In the genomic region with DNA sequence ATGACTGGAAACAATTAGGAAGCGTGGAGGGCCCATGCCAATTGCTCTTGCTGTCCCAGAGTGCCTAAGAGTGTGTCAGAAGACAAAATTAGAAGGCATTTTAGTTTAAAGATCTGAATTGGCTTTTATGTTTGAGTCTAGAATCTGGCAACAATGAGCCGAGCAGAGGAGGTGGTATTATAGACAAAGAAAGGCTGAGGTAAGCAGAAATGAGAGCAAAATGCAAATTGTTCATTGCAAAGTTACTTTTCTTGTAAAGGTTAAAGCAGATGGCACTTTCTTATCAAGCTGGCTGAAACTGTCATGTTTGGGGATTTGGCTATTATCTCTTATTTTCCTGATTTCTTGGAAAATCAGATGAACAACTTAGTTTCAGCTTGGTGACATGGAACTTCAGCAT, we compare ENCODE assay signal across 22 cellular contexts. TPM values are rescaled to one million over a fixed set of nuclear protein-coding genes. Genes with fewer than 3 reads are reported as not detected.
"Had no signal": no experiment of that assay in that cellular context is flagged by ENCODE, and none has a peak within 500 bp of the region (broad histone marks: within the 10 kb centered on the region; RNA-seq: fewer than 3 reads in every experiment).

No MANE protein-coding gene starts in this region.

- H3K36me3 Mint-ChIP-seq: activated naive CD4-positive, alpha-beta T cell treated with anti-CD3 and anti-CD28 coated beads, Interleukin-2, amount 50 U/mL, for 72 hours; immature natural killer cell; naive thymus-derived CD8-positive, alpha-beta T cell had no signal

- H3K36me3 ChIP-seq: brain microvascular endothelial cell, left ventricle myocardium inferior, tibial artery had no signal

- H3K9me3 Mint-ChIP-seq: activated CD4-positive, alpha-beta memory T cell treated with anti-CD3 and anti-CD28 coated beads, Interleukin-2, amount 10 ng/mL, durations not matched to agents 7 days and 5 days; activated naive CD4-positive, alpha-beta T cell treated with anti-CD3 and anti-CD28 coated beads, Interleukin-2, amount 50 U/mL, for 72 hours; activated T-cell treated with anti-CD3 and anti-CD28 coated beads, Interleukin-2, amount 50 U/mL, for 72 hours; central memory CD8-positive, alpha-beta T cell; immature natural killer cell; naive thymus-derived CD8-positive, alpha-beta T cell; stimulated activated naive CD8-positive, alpha-beta T cell treated with anti-CD3 and anti-CD28 coated beads, Interleukin-15, Interleukin-2, amounts not matched to agents 100 ng/mL and 50 ng/mL, for 24 hours had no signal

- H3K27me3 ChIP-seq: brain microvascular endothelial cell, hepatocyte, tibial artery had no signal

- H3K4me3 Mint-ChIP-seq: activated CD4-positive, alpha-beta memory T cell treated with anti-CD3 and anti-CD28 coated beads, Interleukin-2, amount 10 ng/mL, durations not matched to agents 7 days and 5 days; activated T-cell treated with anti-CD3 and anti-CD28 coated beads, Interleukin-2, amount 50 U/mL, for 72 hours; central memory CD8-positive, alpha-beta T cell; immature natural killer cell; naive thymus-derived CD8-positive, alpha-beta T cell; stimulated activated naive CD8-positive, alpha-beta T cell treated with anti-CD3 and anti-CD28 coated beads, Interleukin-15, Interleukin-2, amounts not matched to agents 100 ng/mL and 50 ng/mL, for 24 hours had no signal

- H3K4me3 ChIP-seq: hepatocyte, left ventricle myocardium inferior, tibial artery had no signal

- ATAC-seq: activated naive CD4-positive, alpha-beta T cell treated with anti-CD3 and anti-CD28 coated beads, Interleukin-2, amount 50 U/mL, for 72 hours; activated T-cell treated with anti-CD3 and anti-CD28 coated beads, Interleukin-2, amount 50 U/mL, for 72 hours; naive thymus-derived CD8-positive, alpha-beta T cell had no signal

- H3K9me3 ChIP-seq: left ventricle myocardium inferior, tibial artery had no signal

- DNase-seq: activated CD4-positive, alpha-beta memory T cell treated with anti-CD3 and anti-CD28 coated beads, Interleukin-2, amount 10 ng/mL, durations not matched to agents 7 days and 5 days; activated CD4-positive, alpha-beta T cell treated with anti-CD3 and anti-CD28 coated beads for 48 hours; activated gamma-delta T cell; activated T-cell treated with anti-CD3 and anti-CD28 coated beads, Interleukin-2, amount 50 U/mL, for 72 hours; aorta; brain microvascular endothelial cell; effector memory CD4-positive, alpha-beta T cell; foreskin melanocyte; immature natural killer cell; left ventricle myocardium inferior; naive thymus-derived CD8-positive, alpha-beta T cell; retina; stimulated activated CD4-positive, alpha-beta T cell treated with anti-CD3 and anti-CD28 coated beads, Interleukin-4, amount 100 ng/mL, for 24 hours; substantia nigra; tibial artery had no signal

- H3K79me2 ChIP-seq: hepatocyte had no signal

- H3K27ac Mint-ChIP-seq: activated CD4-positive, alpha-beta memory T cell treated with anti-CD3 and anti-CD28 coated beads, Interleukin-2, amount 10 ng/mL, durations not matched to agents 7 days and 5 days; activated naive CD4-positive, alpha-beta T cell treated with anti-CD3 and anti-CD28 coated beads, Interleukin-2, amount 50 U/mL, for 72 hours; activated T-cell treated with anti-CD3 and anti-CD28 coated beads, Interleukin-2, amount 50 U/mL, for 72 hours; naive thymus-derived CD8-positive, alpha-beta T cell; progenitor cell of endocrine pancreas; stimulated activated naive CD8-positive, alpha-beta T cell treated with anti-CD3 and anti-CD28 coated beads, Interleukin-15, Interleukin-2, amounts not matched to agents 100 ng/mL and 50 ng/mL, for 24 hours had no signal

- H3K27ac ChIP-seq: brain microvascular endothelial cell, hepatocyte, left ventricle myocardium inferior, tibial artery had no signal

- H2AFZ ChIP-seq: hepatocyte had no signal

- H3K27me3 Mint-ChIP-seq: central memory CD8-positive, alpha-beta T cell; stimulated activated naive CD8-positive, alpha-beta T cell treated with anti-CD3 and anti-CD28 coated beads, Interleukin-15, Interleukin-2, amounts not matched to agents 100 ng/mL and 50 ng/mL, for 24 hours had no signal

- H3K4me2 ChIP-seq: hepatocyte had no signal

RNA-seq across cellular contexts. Expression of a gene that starts 3.3 kb away (rescaled TPM):
- total RNA-seq: activated CD4-positive, alpha-beta memory T cell treated with anti-CD3 and anti-CD28 coated beads, Interleukin-2, amount 10 ng/mL, durations not matched to agents 7 days and 5 days; activated naive CD4-positive, alpha-beta T cell treated with anti-CD3 and anti-CD28 coated beads, Interleukin-2, amount 50 U/mL, for 72 hours; activated T-cell treated with anti-CD3 and anti-CD28 coated beads, Interleukin-2, amount 50 U/mL, for 72 hours; kidney epithelial cell; naive thymus-derived CD8-positive, alpha-beta T cell; T-helper 2 cell treated with Interferon-gamma antibody and Interleukin-4, amounts not matched to agents 100 ng/mL and 5 ng/mL, for 36 hours had no signal
- polyA plus RNA-seq: naive thymus-derived CD8-positive, alpha-beta T cell had no signal

RNA-seq across cellular contexts. Expression of a gene that starts 41.2 kb away (rescaled TPM):
- total RNA-seq: activated T-cell treated with anti-CD3 and anti-CD28 coated beads, Interleukin-2, amount 50 U/mL, for 72 hours; naive thymus-derived CD8-positive, alpha-beta T cell; progenitor cell of endocrine pancreas had no signal
- polyA plus RNA-seq: naive thymus-derived CD8-positive, alpha-beta T cell had no signal
